ENCODE assay signal across 10 cellular contexts in genomic region chr16:23948949-23949392, GRCh38.
DNase-seq lines count a peak whose midpoint lies in the region; ATAC-seq and TF ChIP-seq lines count a peak whose summit lies in the region.
"Had no signal": no experiment of that assay in that cellular context is flagged by ENCODE, and none has a peak within 500 bp of the region (broad histone marks: within the 10 kb centered on the region; RNA-seq: fewer than 3 reads in every experiment).

No MANE protein-coding gene starts in this region.

- H3K36me3 ChIP-seq in thymus (ENCODE audit: control insufficient read depth, insufficient read depth) = no peaks in the 10 kb centered on the region
- no peaks in the 10 kb centered on the region for H3K36me3 ChIP-seq in endodermal cell (ENCODE audit: control insufficient read depth, insufficient read depth, low read length)

- intact Hi-C loops in left cardiac atrium (cut with DNase I) (no loop called here), left ventricle myocardium superior (cut with micrococcal nuclease) (no loop called here)
- intact Hi-C loops in activated CD8-positive, alpha-beta T cell treated with anti-CD3 and anti-CD28 coated beads for 36 hours (cut with micrococcal nuclease) = no loop called here

- peak overlapping the region; percentile 92 for H3K27ac Mint-ChIP-seq in activated CD8-positive, alpha-beta T cell treated with anti-CD3 and anti-CD28 coated beads for 36 hours
- no peak overlapping the region for H3K27ac Mint-ChIP-seq in endodermal cell

- peaks cover 50% of the 10 kb centered on the region for H3K4me1 ChIP-seq in thymus (ENCODE audit: control insufficient read depth, insufficient read depth, low read length)
- peaks cover 5% of the 10 kb centered on the region for H3K4me1 ChIP-seq in endodermal cell (ENCODE audit: control insufficient read depth, insufficient read depth, low read length)

- no peak overlapping the region for H3K9ac ChIP-seq in endodermal cell (ENCODE audit: extremely low read depth, low read length, poor library complexity, severe bottlenecking)

- H3K36me3 Mint-ChIP-seq in activated CD8-positive, alpha-beta T cell treated with anti-CD3 and anti-CD28 coated beads for 36 hours (ENCODE audit: low read depth) = peaks cover 19% of the 10 kb centered on the region
- H3K36me3 Mint-ChIP-seq in endodermal cell (ENCODE audit: low read depth) = no peaks in the 10 kb centered on the region

- H3K27me3 ChIP-seq in thymus (ENCODE audit: control insufficient read depth, insufficient read depth) (no peaks in the 10 kb centered on the region), endodermal cell (ENCODE audit: control insufficient read depth, insufficient read depth, low read length, poor library complexity, severe bottlenecking) (peaks cover 8% of the 10 kb centered on the region)

- peak; percentile 22 for DNase-seq in left cardiac atrium
- DNase-seq in left ventricle myocardium superior = no peak
- DNase-seq in activated CD8-positive, alpha-beta T cell treated with anti-CD3 and anti-CD28 coated beads for 36 hours = peak; percentile 86
- DNase-seq in coronary artery (ENCODE audit: low spot score) = peak; percentile 19
- DNase-seq in endodermal cell = no peak
- DNase-seq in SKM-1 (lab: John Stamatoyannopoulos, UW; ENCODE audit: unreplicated experiment) = no peak
- DNase-seq: amniotic stem cell, islet precursor cell had no signal

- H3K9me3 ChIP-seq in thymus (ENCODE audit: control insufficient read depth) (no peaks in the 10 kb centered on the region), endodermal cell (ENCODE audit: control insufficient read depth, low read length) (no peaks in the 10 kb centered on the region)

- no peak for TF ChIP-seq CTCF in activated CD8-positive, alpha-beta T cell treated with anti-CD3 and anti-CD28 coated beads for 36 hours (IDR thresholded peaks at IDR 0.05)
- no peak for TF ChIP-seq CTCF in coronary artery (IDR thresholded peaks at IDR 0.05)
- no peak for TF ChIP-seq CTCF in endodermal cell (conservative IDR thresholded peaks at IDR 0.05)

- CTCF ChIA-PET in activated CD8-positive, alpha-beta T cell treated with anti-CD3 and anti-CD28 coated beads for 36 hours (lab: Charles Lee) = interaction anchor here (1.1 to 2.0 kb wide), 6 partner anchors 10 to 146 kb away, joined by 4 to 6 read pairs (median 4); no protein-coding TSS in a partner anchor

- H3K4me1 Mint-ChIP-seq in activated CD8-positive, alpha-beta T cell treated with anti-CD3 and anti-CD28 coated beads for 36 hours (ENCODE audit: low read depth) = peaks cover 85% of the 10 kb centered on the region
- H3K4me1 Mint-ChIP-seq in endodermal cell = peaks cover 13% of the 10 kb centered on the region

- POLR2A ChIA-PET in activated CD8-positive, alpha-beta T cell treated with anti-CD3 and anti-CD28 coated beads for 36 hours (lab: Charles Lee) = interaction anchor here (0.6 to 2.5 kb wide), 6 partner anchors 11 to 106 kb away, joined by 3 to 23 read pairs (median 3); no protein-coding TSS in a partner anchor

- H3K4me3 Mint-ChIP-seq in activated CD8-positive, alpha-beta T cell treated with anti-CD3 and anti-CD28 coated beads for 36 hours = peak overlapping the region; percentile 42
- H3K4me3 Mint-ChIP-seq in endodermal cell = no peak overlapping the region

- peaks cover 3% of the 10 kb centered on the region for H3K9me3 Mint-ChIP-seq in activated CD8-positive, alpha-beta T cell treated with anti-CD3 and anti-CD28 coated beads for 36 hours
- H3K9me3 Mint-ChIP-seq in endodermal cell = no peaks in the 10 kb centered on the region

- ATAC-seq in left cardiac atrium (peak; percentile 24 to 64), left ventricle myocardium superior (no peak), HG02763 (IDR thresholded peaks at IDR 0.05; ENCODE audit: unreplicated experiment) (no peak)
- peak; percentile 35 for ATAC-seq in activated CD8-positive, alpha-beta T cell treated with anti-CD3 and anti-CD28 coated beads for 36 hours

- H3K4me3 ChIP-seq in coronary artery (no peak overlapping the region), thymus (ENCODE audit: low read length) (no peak overlapping the region), endodermal cell (ENCODE audit: low read length) (no peak overlapping the region)

- 22% methylated on average over 11 of the region's 11 CpGs for WGBS in thymus
- WGBS in endodermal cell (ENCODE audit: insufficient coverage in 1 of 2, insufficient read length in 1 of 2), 2 experiments = 87 to 90% methylated on average over 11 of the region's 11 CpGs

- no peaks in the 10 kb centered on the region for H3K27me3 Mint-ChIP-seq in activated CD8-positive, alpha-beta T cell treated with anti-CD3 and anti-CD28 coated beads for 36 hours
- H3K27me3 Mint-ChIP-seq in endodermal cell (ENCODE audit: insufficient read depth) = peaks cover 16% of the 10 kb centered on the region

- H3K27ac ChIP-seq in coronary artery = no peak overlapping the region
- H3K27ac ChIP-seq in thymus (ENCODE audit: low read depth) = peak overlapping the region; percentile 84
- H3K27ac ChIP-seq in endodermal cell (ENCODE audit: low read depth, low read length) = no peak overlapping the region

Comparison
In these comparisons a context has a peak if more than half of its experiments do, and no peak if none do; other contexts are left out.
1. ATAC-seq: peak in left cardiac atrium (2 of 2) and activated CD8-positive, alpha-beta T cell treated with anti-CD3 and anti-CD28 coated beads for 36 hours (single experiment); none in left ventricle myocardium superior (single experiment) and HG02763 (single experiment).
2. DNase-seq: peak in left cardiac atrium (single experiment), activated CD8-positive, alpha-beta T cell treated with anti-CD3 and anti-CD28 coated beads for 36 hours (single experiment) and coronary artery (single experiment); none in left ventricle myocardium superior (single experiment), endodermal cell (single experiment) and SKM-1 (single experiment).